Comparison of ENCODE assay signal across 13 cellular contexts in the genomic region with DNA sequence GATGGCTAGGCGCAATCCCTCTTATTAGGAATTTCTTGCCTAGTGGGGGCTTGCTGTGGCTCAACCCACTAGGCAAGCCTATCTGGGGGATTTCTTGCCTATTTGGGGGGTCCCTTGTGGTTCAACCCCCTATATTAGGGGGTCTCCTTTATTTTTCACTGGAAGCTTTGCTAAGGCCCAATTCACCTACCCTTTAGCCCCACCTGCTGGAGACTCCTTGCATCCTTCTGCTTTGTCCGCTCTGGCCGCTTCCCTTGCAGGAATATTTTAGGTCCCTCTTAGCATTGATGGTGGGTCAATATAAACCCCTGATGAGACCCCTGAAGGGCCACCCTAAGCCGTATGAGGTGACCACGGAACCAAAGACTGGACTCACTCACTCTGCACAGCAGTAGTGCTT.
A peak's percentile ranks its signal among the peaks of the same experiment; 100 is the strongest.
DNase-seq lines count a peak whose midpoint lies in the region; ATAC-seq, FAIRE-seq and TF ChIP-seq lines count a peak whose summit lies in the region.
"Had no signal": no experiment of that assay in that cellular context is flagged by ENCODE, and none has a peak within 500 bp of the region (broad histone marks: within the 10 kb centered on the region; RNA-seq: fewer than 3 reads in every experiment).

No MANE protein-coding gene starts in this region.

- no peaks in the 10 kb centered on the region for H3K36me3 ChIP-seq in left ventricle myocardium inferior

- DNase-seq in left ventricle myocardium inferior (no peak), Right ventricle myocardium inferior (ENCODE audit: missing footprints) (no peak), NCI-H82 (lab: John Stamatoyannopoulos, UW) (peak; percentile 65), epithelial cell of proximal tubule (ENCODE audit: low read depth) (no peak), NOMO-1 (lab: John Stamatoyannopoulos, UW; ENCODE audit: unreplicated experiment in 2 of 2) (no peak), RCC 7860 (ENCODE audit: low spot score) (no peak)
- DNase-seq in activated T-cell treated with anti-CD3 and anti-CD28 coated beads, Interleukin-2, amount 50 U/mL, for 4 hours: no peak
- DNase-seq: activated gamma-delta T cell, DMS79, NCI-H1436, small intestine had no signal

- H3K9me3 Mint-ChIP-seq in activated T-cell treated with anti-CD3 and anti-CD28 coated beads, Interleukin-2, amount 50 U/mL, for 4 hours: peaks cover 21% of the 10 kb centered on the region

- no peak overlapping the region for H3K4me3 Mint-ChIP-seq in activated T-cell treated with anti-CD3 and anti-CD28 coated beads, Interleukin-2, amount 50 U/mL, for 4 hours

- no peaks in the 10 kb centered on the region for H3K4me1 ChIP-seq in left ventricle myocardium inferior

- H3K27ac ChIP-seq in left ventricle myocardium inferior (replicated peaks): no peak overlapping the region

- FAIRE-seq in RCC 7860 (lab: Jason Lieb, UNC): no peak
- FAIRE-seq: endometrium, small intestine had no signal

- H3K4me3 ChIP-seq in left ventricle myocardium inferior (no peak overlapping the region), epithelial cell of proximal tubule (ENCODE audit: low read depth, low read length) (no peak overlapping the region)

- TF ChIP-seq CTCF in left ventricle myocardium inferior (IDR thresholded peaks at IDR 0.05; ENCODE audit: borderline replicate concordance) (peak; percentile 54), epithelial cell of proximal tubule (conservative IDR thresholded peaks at IDR 0.05; ENCODE audit: low read depth, low read length) (peak; percentile 20)

- no peaks in the 10 kb centered on the region for H3K36me3 Mint-ChIP-seq in activated T-cell treated with anti-CD3 and anti-CD28 coated beads, Interleukin-2, amount 50 U/mL, for 4 hours (ENCODE audit: insufficient read depth)

- intact Hi-C loops in left ventricle myocardium inferior (cut with micrococcal nuclease) (no loop called here), Right ventricle myocardium inferior (cut with DNase I) (no loop called here)

- ATAC-seq in Right ventricle myocardium inferior (no peak), GM18511 (IDR thresholded peaks at IDR 0.05; ENCODE audit: unreplicated experiment) (no peak)
- no peak for ATAC-seq in activated T-cell treated with anti-CD3 and anti-CD28 coated beads, Interleukin-2, amount 50 U/mL, for 4 hours

- H3K27me3 Mint-ChIP-seq in activated T-cell treated with anti-CD3 and anti-CD28 coated beads, Interleukin-2, amount 50 U/mL, for 4 hours (ENCODE audit: low read depth): no peaks in the 10 kb centered on the region

- peaks cover 39% of the 10 kb centered on the region for H3K9me3 ChIP-seq in left ventricle myocardium inferior (replicated peaks)

- H3K4me1 Mint-ChIP-seq in activated T-cell treated with anti-CD3 and anti-CD28 coated beads, Interleukin-2, amount 50 U/mL, for 4 hours (ENCODE audit: low read depth): no peaks in the 10 kb centered on the region

- H3K27me3 ChIP-seq in left ventricle myocardium inferior (ENCODE audit: low read depth): no peaks in the 10 kb centered on the region
